In genomic region chrX:9885150-9885549, GRCh38 we compare ENCODE assay signal across 7 cellular contexts.
A peak's percentile ranks its signal among the peaks of the same experiment; 100 is the strongest.
DNase-seq lines count a peak whose midpoint lies in the region; ATAC-seq and TF ChIP-seq lines count a peak whose summit lies in the region.

No MANE protein-coding gene starts in this region.

- H3K9me3 ChIP-seq in esophagus squamous epithelium (no peaks in the 10 kb centered on the region), tibial nerve (no peaks in the 10 kb centered on the region)

- intact Hi-C loops in esophagus squamous epithelium (cut with DNase I): no loop called here

- ATAC-seq in HG02970 (IDR thresholded peaks at IDR 0.05; ENCODE audit: low FRiP score, unreplicated experiment): peak; percentile 67

- DNase-seq in NCI-H748 treated with DMSO at 0.1 percent for 48 hours (lab: John Stamatoyannopoulos, UW): peak; percentile 34
- DNase-seq in activated CD8-positive, alpha-beta memory T cell treated with anti-CD3 and anti-CD28 coated beads for 48 hours (ENCODE audit: low read depth in 2 of 3, low spot score in 2 of 3): peak in 2 of 3 experiments; percentile 1 to 22
- no peak for DNase-seq in esophagus squamous epithelium (lab: John Stamatoyannopoulos, UW)
- DNase-seq in nephron progenitor cell: peak; percentile 63
- peak in 1 of 2 donors; percentile 9 for DNase-seq in tibial nerve (ENCODE audit: low spot score in 2 of 2)

- TF ChIP-seq POLR2A in esophagus squamous epithelium (IDR thresholded peaks at IDR 0.05) (no peak), tibial nerve (IDR thresholded peaks at IDR 0.05) (no peak)

- H3K36me3 ChIP-seq in esophagus squamous epithelium: no peaks in the 10 kb centered on the region
- H3K36me3 ChIP-seq in tibial nerve: no peaks in the 10 kb centered on the region

- H3K27me3 Mint-ChIP-seq in nephron progenitor cell (ENCODE audit: low read depth, poor library complexity): no peaks in the 10 kb centered on the region

- H3K4me3 ChIP-seq in esophagus squamous epithelium: no peak overlapping the region
- H3K4me3 ChIP-seq in tibial nerve: no peak overlapping the region

- H3K27me3 ChIP-seq in esophagus squamous epithelium: no peaks in the 10 kb centered on the region
- no peaks in the 10 kb centered on the region for H3K27me3 ChIP-seq in tibial nerve

- H3K4me1 ChIP-seq in esophagus squamous epithelium (peaks cover 0 to 8% (median 0%) of the 10 kb centered on the region in 3 donors), tibial nerve (no peaks in the 10 kb centered on the region)

- H3K4me3 Mint-ChIP-seq in nephron progenitor cell: no peak overlapping the region

- 15 to 20% methylated on average over 6 to 8 of the region's 8 CpGs for WGBS in esophagus squamous epithelium, 2 donors
- 21 to 41% methylated on average over 7 to 8 of the region's 8 CpGs for WGBS in tibial nerve, 2 donors

- no peak for TF ChIP-seq EP300 in tibial nerve (IDR thresholded peaks at IDR 0.05)

- TF ChIP-seq CTCF in GM12873 (IDR thresholded peaks at IDR 0.05; ENCODE audit: insufficient read depth, low read depth, low read length, missing control alignments): peak; percentile 91
- peak in 5 of 6 experiments; percentile 22 to 62 (median 48) for TF ChIP-seq CTCF in esophagus squamous epithelium (IDR thresholded peaks at IDR 0.05)
- TF ChIP-seq CTCF in nephron progenitor cell (IDR thresholded peaks at IDR 0.05): peak; percentile 45
- peak; percentile 28 to 51 (median 34) for TF ChIP-seq CTCF in tibial nerve (IDR thresholded peaks at IDR 0.05)

- peaks cover 55% of the 10 kb centered on the region for H3K9me3 Mint-ChIP-seq in nephron progenitor cell

- H3K27ac ChIP-seq in esophagus squamous epithelium: no peak overlapping the region
- H3K27ac ChIP-seq in tibial nerve: no peak overlapping the region

- no peak overlapping the region for H3K27ac Mint-ChIP-seq in nephron progenitor cell

- H3K4me1 Mint-ChIP-seq in nephron progenitor cell: peaks cover 18% of the 10 kb centered on the region

- no peaks in the 10 kb centered on the region for H3K36me3 Mint-ChIP-seq in nephron progenitor cell (ENCODE audit: low read depth)

Comparison
In these comparisons a context has a peak if more than half of its experiments do, and no peak if none do; other contexts are left out.
1. CTCF ChIP-seq: peak in every context shown above with its lines; median percentile 91 in GM12873; 48 in esophagus squamous epithelium; 45 in nephron progenitor cell; 34 in tibial nerve.